ENCODE assay signal across 15 cellular contexts in genomic region chr7:45092100-45092930, GRCh38. TPM values are rescaled to one million over a fixed set of nuclear protein-coding genes. Genes with fewer than 3 reads are reported as not detected.
DNase-seq lines count a peak whose midpoint lies in the region; ATAC-seq and TF ChIP-seq lines count a peak whose summit lies in the region.
"Had no signal": no experiment of that assay in that cellular context is flagged by ENCODE, and none has a peak within 500 bp of the region (broad histone marks: within the 10 kb centered on the region; RNA-seq: fewer than 3 reads in every experiment).

No MANE protein-coding gene starts in this region.

- H3K9me3 ChIP-seq in HCT116 (ENCODE audit: control insufficient read depth in 1 of 2, insufficient read depth in 1 of 2, low read depth in 1 of 2, low read length in 2 of 2) (0 out of 4 replicates have a peak, but pooled peaks cover 0 to 3% of the 10 kb centered on the region in 2 experiments), RWPE2 (ENCODE audit: severe bottlenecking) (no peaks in the 10 kb centered on the region), smooth muscle cell (replicated peaks; ENCODE audit: low read depth) (no peaks in the 10 kb centered on the region)
- H3K9me3 ChIP-seq: testis had no signal

- H3K9me3 Mint-ChIP-seq in natural killer cell treated with Interleukin-12 subunit alpha and Interleukin-12 subunit beta and Interleukin-15 and Interleukin-18, amount 100 ng/mL, for 72 hours = no peaks in the 10 kb centered on the region

- no peak overlapping the region for H3K9ac ChIP-seq in HCT116 (ENCODE audit: low read length)
- H3K9ac ChIP-seq in smooth muscle cell (ENCODE audit: low read depth) = no peak overlapping the region

- H3K4me3 ChIP-seq in HCT116 (replicated peaks in 1 of 2; ENCODE audit: low read depth in 1 of 2, low read length in 2 of 2) = no peak overlapping the region
- H3K4me3 ChIP-seq in RWPE2 (ENCODE audit: severe bottlenecking) = no peak overlapping the region
- H3K4me3 ChIP-seq in fibroblast of the aortic adventitia (ENCODE audit: low read depth, low read length) = no peak overlapping the region
- no peak overlapping the region for H3K4me3 ChIP-seq in smooth muscle cell
- H3K4me3 ChIP-seq: testis had no signal

- WGBS in smooth muscle cell (ENCODE audit: low lambda C conversion rate) = 45% methylated on average over 7 of the region's 7 CpGs

- H3K79me2 ChIP-seq in HCT116 (ENCODE audit: insufficient read depth, low read length) (no peaks in the 10 kb centered on the region), smooth muscle cell (ENCODE audit: low read depth) (no peaks in the 10 kb centered on the region)

- peak; percentile 78 for ATAC-seq in HCT116
- ATAC-seq in RWPE2 (ENCODE audit: low read depth) = peak; percentile 65
- no peak for ATAC-seq in GM18868 (IDR thresholded peaks at IDR 0.05; ENCODE audit: unreplicated experiment)
- ATAC-seq in natural killer cell treated with Interleukin-12 subunit alpha and Interleukin-12 subunit beta and Interleukin-15 and Interleukin-18, amount 100 ng/mL, for 72 hours = no peak
- ATAC-seq: HepG2; naive thymus-derived CD4-positive, alpha-beta T cell had no signal

- H3K36me3 ChIP-seq in HCT116 (ENCODE audit: control insufficient read depth in 1 of 2, insufficient read depth in 2 of 2, low read length in 2 of 2) (no peaks in the 10 kb centered on the region), RWPE2 (ENCODE audit: low read depth) (no peaks in the 10 kb centered on the region), smooth muscle cell (ENCODE audit: low read depth) (no peaks in the 10 kb centered on the region)

- H2AFZ ChIP-seq in HCT116 (ENCODE audit: low read depth, low read length, poor library complexity, severe bottlenecking) (peak overlapping the region; percentile 19), smooth muscle cell (ENCODE audit: low read depth) (no peak overlapping the region)

- TF ChIP-seq CTCF in HCT116 (IDR thresholded peaks at IDR 0.05 in 2 of 3, conservative IDR thresholded peaks at IDR 0.05 in 1 of 3; ENCODE audit: borderline replicate concordance in 1 of 3, insufficient read depth in 1 of 3, low read depth in 2 of 3, low read length in 2 of 3) (no peak), RWPE2 (IDR thresholded peaks at IDR 0.05; ENCODE audit: poor library complexity, severe bottlenecking) (no peak), fibroblast of the aortic adventitia (IDR thresholded peaks at IDR 0.05; ENCODE audit: insufficient read depth, low read length) (no peak), smooth muscle cell (IDR thresholded peaks at IDR 0.05; ENCODE audit: borderline replicate concordance, insufficient read depth, poor library complexity, severe bottlenecking) (no peak)

- TF ChIP-seq RAD21 in HCT116 (IDR thresholded peaks at IDR 0.05; ENCODE audit: low read depth) = no peak

- DNase-seq in HCT116 (ENCODE audit: low read depth, low spot score) (no peak), RWPE2 (ENCODE audit: low spot score) (no peak), fibroblast of the aortic adventitia (ENCODE audit: low read depth) (peak; percentile 38), smooth muscle cell (lab: John Stamatoyannopoulos, UW; ENCODE audit: unreplicated experiment) (no peak), DMS 273 treated with DMSO at 0.1 percent for 48 hours (lab: John Stamatoyannopoulos, UW) (no peak)
- DNase-seq in natural killer cell treated with Interleukin-12 subunit alpha and Interleukin-12 subunit beta and Interleukin-15 and Interleukin-18, amount 100 ng/mL, for 72 hours (ENCODE audit: low spot score) = no peak
- DNase-seq: activated CD4-positive, alpha-beta T cell treated with anti-CD3 and anti-CD28 coated beads, Interleukin-2, amount 50 U/mL, for 1 hour; DMS153; naive thymus-derived CD4-positive, alpha-beta T cell; NCI-H146; testis had no signal

- H3K27me3 Mint-ChIP-seq in natural killer cell treated with Interleukin-12 subunit alpha and Interleukin-12 subunit beta and Interleukin-15 and Interleukin-18, amount 100 ng/mL, for 72 hours = peaks cover 0 to 4% of the 10 kb centered on the region in 2 donors

- H3F3A ChIP-seq in smooth muscle cell (ENCODE audit: low read depth) = no peaks in the 10 kb centered on the region

- H4K20me1 ChIP-seq in HCT116 (ENCODE audit: insufficient read depth) (no peaks in the 10 kb centered on the region), smooth muscle cell (ENCODE audit: low read depth) (no peaks in the 10 kb centered on the region)

- no TSS peak for BruUV-seq in HCT116 (replicated peaks; lab: Mats Ljungman, UMichigan)

- H3K4me1 ChIP-seq in HCT116 (ENCODE audit: control insufficient read depth in 1 of 2, insufficient read depth in 2 of 2, low read length in 2 of 2) (peaks cover 8 to 14% of the 10 kb centered on the region in 2 experiments), RWPE2 (ENCODE audit: insufficient read depth, poor library complexity, severe bottlenecking) (peaks cover 5% of the 10 kb centered on the region), smooth muscle cell (ENCODE audit: low read depth) (no peaks in the 10 kb centered on the region)

- no peak for TF ChIP-seq POLR2A in HCT116 (IDR thresholded peaks at IDR 0.05; ENCODE audit: borderline replicate concordance, extremely low read depth, insufficient read depth, insufficient read length)

- H3K27ac Mint-ChIP-seq in natural killer cell treated with Interleukin-12 subunit alpha and Interleukin-12 subunit beta and Interleukin-15 and Interleukin-18, amount 100 ng/mL, for 72 hours = no peak overlapping the region

- H3K36me3 Mint-ChIP-seq in natural killer cell treated with Interleukin-12 subunit alpha and Interleukin-12 subunit beta and Interleukin-15 and Interleukin-18, amount 100 ng/mL, for 72 hours = no peaks in the 10 kb centered on the region

- RAD21 ChIA-PET in HCT116 (lab: Charles Lee; ENCODE audit: low non-redundant PET in 1 of 2, low total read pairs in 2 of 2, uncharacterized antibody in 2 of 2, unreplicated experiment in 2 of 2) = no interaction called here

- H3K4me1 Mint-ChIP-seq in natural killer cell treated with Interleukin-12 subunit alpha and Interleukin-12 subunit beta and Interleukin-15 and Interleukin-18, amount 100 ng/mL, for 72 hours (ENCODE audit: low read depth in 2 of 2) = peaks cover 0 to 11% of the 10 kb centered on the region in 2 donors
- H3K4me1 Mint-ChIP-seq: central memory CD8-positive, alpha-beta T cell had no signal

- POLR2A ChIA-PET in HCT116 (lab: Charles Lee) = interaction anchor here (1.5 kb wide), 1 partner anchor 18 kb away, joined by 3 read pairs; no protein-coding TSS in a partner anchor

- H3K4me3 Mint-ChIP-seq in natural killer cell treated with Interleukin-12 subunit alpha and Interleukin-12 subunit beta and Interleukin-15 and Interleukin-18, amount 100 ng/mL, for 72 hours = no peak overlapping the region
- H3K4me3 Mint-ChIP-seq: central memory CD8-positive, alpha-beta T cell; naive thymus-derived CD4-positive, alpha-beta T cell had no signal

- H3K9me2 ChIP-seq in HCT116 (ENCODE audit: insufficient read depth) = no peaks in the 10 kb centered on the region

- CTCF ChIA-PET in HCT116 (lab: Charles Lee) = no interaction called here

- H3K27ac ChIP-seq in HCT116 (ENCODE audit: low read depth, low read length) (no peak overlapping the region), RWPE2 (ENCODE audit: poor library complexity, severe bottlenecking) (peak overlapping the region; percentile 17), smooth muscle cell (ENCODE audit: low read depth) (peak overlapping the region; percentile 15)
- H3K27ac ChIP-seq: testis had no signal

- H3K27me3 ChIP-seq in HCT116 (ENCODE audit: insufficient read depth, low read length) (no peaks in the 10 kb centered on the region), RWPE2 (ENCODE audit: insufficient read depth, poor library complexity, severe bottlenecking) (no peaks in the 10 kb centered on the region), smooth muscle cell (ENCODE audit: low read depth) (no peaks in the 10 kb centered on the region)
- H3K27me3 ChIP-seq: testis had no signal

- intact Hi-C loops in HCT116 (cut with micrococcal nuclease) = no loop called here

- H3K4me2 ChIP-seq in HCT116 (ENCODE audit: low read length) (peak overlapping the region; percentile 49), smooth muscle cell (no peak overlapping the region)

TF ChIP-seq in HCT116, 20 proteins besides CTCF, POLR2A, EP300 and RAD21 (continues in another document):
- no peak for TF ChIP-seq REST (IDR thresholded peaks at IDR 0.05; ENCODE audit: low read depth)

RNA-seq across cellular contexts. Expression of gene NACAD, which starts 3.5 kb away (rescaled TPM):
- total RNA-seq in HCT116 (2021; ENCODE audit: unreplicated experiment) (0.05 TPM), fibroblast of the aortic adventitia (ENCODE audit: low replicate concordance) (3.6 and 5.5 TPM in 2 replicates), smooth muscle cell (2.6 and 5.3 TPM in 2 replicates)
- 0.01 TPM in 2 replicates for polyA plus RNA-seq in HCT116 (2012)
- 11.6 and 12.5 TPM in 2 replicates for polyA plus RNA-seq in smooth muscle cell
- 1 to 10 TPM; 1.1 to 1.9 TPM for total RNA-seq in natural killer cell treated with Interleukin-12 subunit alpha and Interleukin-12 subunit beta and Interleukin-15 and Interleukin-18, amount 100 ng/mL, for 72 hours
- total RNA-seq: HepG2; T-helper 1 cell treated with Interleukin-12 subunit alpha and Interleukin-12 subunit beta and Interleukin-4 antibody, amounts not matched to agents 30 ng/mL and 1 ng/mL, for 36 hours had no signal

RNA-seq across cellular contexts. Expression of gene TBRG4, which starts 19.2 kb away (rescaled TPM):
- total RNA-seq in HCT116 (2021; ENCODE audit: unreplicated experiment) (136 TPM), fibroblast of the aortic adventitia (ENCODE audit: low replicate concordance) (19.6 and 46.6 TPM in 2 replicates), smooth muscle cell (21.8 and 30.2 TPM in 2 replicates)
- 90.0 and 90.3 TPM in 2 replicates for polyA plus RNA-seq in HCT116 (2012)
- polyA plus RNA-seq in smooth muscle cell = 48.3 and 52.5 TPM in 2 replicates
- 100 to 1,000 TPM; 123 to 211 TPM for total RNA-seq in natural killer cell treated with Interleukin-12 subunit alpha and Interleukin-12 subunit beta and Interleukin-15 and Interleukin-18, amount 100 ng/mL, for 72 hours

Comparison
In these comparisons a context has a peak if more than half of its experiments do, and no peak if none do; other contexts are left out.
1. ATAC-seq: peak in HCT116 (single experiment) and RWPE2 (single experiment); none in GM18868 (single experiment) and natural killer cell treated with Interleukin-12 subunit alpha and Interleukin-12 subunit beta and Interleukin-15 and Interleukin-18, amount 100 ng/mL, for 72 hours (0 of 2).